In the genomic region with DNA sequence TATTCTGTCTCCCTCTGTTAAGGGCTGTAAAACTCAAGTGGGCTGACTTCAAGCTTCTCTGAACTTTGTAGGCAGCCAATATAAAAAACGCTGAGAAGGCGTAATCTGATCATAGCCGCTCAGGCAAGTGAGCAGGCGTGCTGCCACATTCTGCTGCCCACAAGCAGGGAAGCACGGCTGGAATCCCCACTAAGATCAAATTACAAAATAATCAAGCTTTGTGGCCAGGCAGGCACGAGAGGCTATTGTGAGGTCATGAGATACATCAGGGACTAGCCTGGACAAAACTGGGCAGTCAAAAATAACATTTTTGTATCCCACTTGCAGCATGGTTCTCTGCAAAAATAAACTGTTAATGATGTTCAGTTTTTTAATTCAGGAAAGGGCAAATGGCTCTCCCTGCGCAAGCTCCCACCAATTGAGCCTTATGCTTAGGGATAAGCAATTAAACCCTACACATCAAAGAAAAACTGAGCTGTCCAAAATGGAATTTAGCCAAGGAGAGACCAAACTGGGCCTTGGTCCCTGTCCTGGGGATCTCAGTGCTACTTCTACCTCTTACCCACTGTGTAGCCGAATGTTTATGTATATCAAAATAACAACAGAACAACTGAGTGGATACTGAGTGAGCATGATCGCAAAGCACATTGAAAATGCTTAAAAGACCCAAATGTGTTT, we compare ENCODE assay signal across 7 cellular contexts.
DNase-seq lines count a peak whose midpoint lies in the region; ATAC-seq and TF ChIP-seq lines count a peak whose summit lies in the region.

No MANE protein-coding gene starts in this region.

- H3K4me3 ChIP-seq in RWPE2 (ENCODE audit: severe bottlenecking): no peak overlapping the region

- no peaks in the 10 kb centered on the region for H3K9me3 ChIP-seq in RWPE2 (ENCODE audit: severe bottlenecking)

- no peak for TF ChIP-seq CTCF in RWPE2 (IDR thresholded peaks at IDR 0.05; ENCODE audit: poor library complexity, severe bottlenecking)

- H3K4me1 ChIP-seq in RWPE2 (ENCODE audit: insufficient read depth, poor library complexity, severe bottlenecking): peaks cover 3% of the 10 kb centered on the region

- H3K36me3 ChIP-seq in RWPE2 (ENCODE audit: low read depth): no peaks in the 10 kb centered on the region

- H3K27ac ChIP-seq in RWPE2 (ENCODE audit: poor library complexity, severe bottlenecking): no peak overlapping the region

- DNase-seq in HS-5 (ENCODE audit: low read depth) (peak; percentile 60), RWPE2 (ENCODE audit: low spot score) (peak; percentile 67), foreskin melanocyte (peak; percentile 76), retina (peak; percentile 68)
- no peak for DNase-seq in activated T-cell treated with anti-CD3 and anti-CD28 coated beads, Interleukin-2, amount 50 U/mL, for 48 hours

- ATAC-seq in RWPE2 (ENCODE audit: low read depth): peak; percentile 97
- ATAC-seq in HG03045 (IDR thresholded peaks at IDR 0.05; ENCODE audit: unreplicated experiment): no peak
- no peak for ATAC-seq in activated CD4-positive, CD25-positive, alpha-beta regulatory T cell treated with anti-CD3 and anti-CD28 coated beads, Interleukin-2, amount 50 U/mL, for 24 hours

- no peaks in the 10 kb centered on the region for H3K27me3 ChIP-seq in RWPE2 (ENCODE audit: insufficient read depth, poor library complexity, severe bottlenecking)

Comparison
In these comparisons a context has a peak if more than half of its experiments do, and no peak if none do; other contexts are left out.
1. DNase-seq: peak in HS-5 (single experiment), RWPE2 (single experiment), foreskin melanocyte (single experiment) and retina (single experiment); none in activated T-cell treated with anti-CD3 and anti-CD28 coated beads, Interleukin-2, amount 50 U/mL, for 48 hours (0 of 2).